1 cellular context compared by ENCODE assay signal in genomic region chr11:111393585-111393984, GRCh38.
TF ChIP-seq lines count a peak whose summit lies in the region.

No MANE protein-coding gene starts in this region.

TF ChIP-seq in HepG2, 621 proteins besides CTCF, POLR2A, EP300 and RAD21 (continued from another document):
- TF ChIP-seq ARID4A (CRISPR knock-in tag; IDR thresholded peaks at IDR 0.05; ENCODE audit: borderline replicate concordance) (0 out of 2 replicates have a peak, but pooled peaks have one; percentile 1), ZNF589 (CRISPR knock-in tag; conservative IDR thresholded peaks at IDR 0.05) (no peak), RARA (CRISPR knock-in tag; IDR thresholded peaks at IDR 0.05) (peak; percentile 61), SP4 (CRISPR knock-in tag; IDR thresholded peaks at IDR 0.05) (no peak), BCL6 (CRISPR knock-in tag; IDR thresholded peaks at IDR 0.05) (0 out of 2 replicates have a peak, but pooled peaks have one; percentile 34), NCOR1 (IDR thresholded peaks at IDR 0.05; ENCODE audit: borderline replicate concordance, low read length) (0 out of 2 replicates have a peak, but pooled peaks have one; percentile 17), SKIL (CRISPR knock-in tag; IDR thresholded peaks at IDR 0.05; ENCODE audit: borderline replicate concordance) (no peak), PPARG (CRISPR knock-in tag; conservative IDR thresholded peaks at IDR 0.05) (0 out of 2 replicates have a peak, but pooled peaks have one; percentile 26), MED1 (CRISPR knock-in tag; IDR thresholded peaks at IDR 0.05) (0 out of 2 replicates have a peak, but pooled peaks have one; percentile 19)
- TF ChIP-seq, protein P1, sequence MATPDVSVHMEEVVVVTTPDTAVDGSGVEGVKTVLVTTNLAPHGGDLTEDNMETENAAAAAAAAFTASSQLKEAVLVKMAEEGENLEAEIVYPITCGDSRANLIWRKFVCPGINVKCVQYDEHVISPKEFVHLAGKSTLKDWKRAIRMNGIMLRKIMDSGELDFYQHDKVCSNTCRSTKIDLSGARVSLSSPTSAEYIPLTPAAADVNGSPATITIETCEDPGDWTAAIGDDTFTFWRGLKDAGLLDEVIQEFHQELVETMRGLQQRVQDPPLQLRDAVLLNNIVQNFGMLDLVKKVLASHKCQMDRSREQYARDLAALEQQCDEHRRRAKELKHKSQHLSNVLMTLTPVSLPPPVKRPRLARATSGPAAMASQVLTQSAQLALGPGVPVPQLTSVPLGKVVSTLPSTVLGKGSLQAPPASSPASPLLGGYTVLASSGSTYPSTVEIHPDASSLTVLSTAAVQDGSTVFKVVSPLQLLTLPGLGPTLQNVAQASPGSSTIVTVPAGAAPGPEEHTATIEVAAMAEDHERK (CRISPR knock-in tag; IDR thresholded peaks at IDR 0.05; ENCODE audit: low read depth) = no peak
